11 cellular contexts compared by ENCODE assay signal in genomic region chr11:131888230-131888826, GRCh38.
A peak's percentile ranks its signal among the peaks of the same experiment; 100 is the strongest.
DNase-seq lines count a peak whose midpoint lies in the region; ATAC-seq and TF ChIP-seq lines count a peak whose summit lies in the region.
"Had no signal": no experiment of that assay in that cellular context is flagged by ENCODE, and none has a peak within 500 bp of the region (broad histone marks: within the 10 kb centered on the region; RNA-seq: fewer than 3 reads in every experiment).

No MANE protein-coding gene starts in this region.

- TF ChIP-seq CTCF in cardiac fibroblast (IDR thresholded peaks at IDR 0.05; ENCODE audit: low read depth, low read length): no peak
- no peak for TF ChIP-seq CTCF in lower leg skin (IDR thresholded peaks at IDR 0.05)
- TF ChIP-seq CTCF in right lobe of liver (IDR thresholded peaks at IDR 0.05): no peak

- TF ChIP-seq POLR2A in lower leg skin (IDR thresholded peaks at IDR 0.05) (no peak), right lobe of liver (IDR thresholded peaks at IDR 0.05) (no peak)

- intact Hi-C loops in lower leg skin (cut with DNase I; ENCODE audit: low total_unique reads) (no loop called here), right lobe of liver (cut with DNase I) (no loop called here)

- ATAC-seq in right lobe of liver: no peak
- ATAC-seq: T-helper 17 cell, upper lobe of right lung had no signal

- no peaks in the 10 kb centered on the region for H3K36me3 ChIP-seq in right lobe of liver
- H3K36me3 ChIP-seq: neutrophil, upper lobe of right lung had no signal

- peak; percentile 68 for DNase-seq in ACHN
- peak; percentile 94 for DNase-seq in HT1080 (ENCODE audit: low read depth)
- DNase-seq in cardiac fibroblast (ENCODE audit: low read depth in 2 of 2): peak; percentile 91 to 98
- DNase-seq in kidney tubule cell (ENCODE audit: low spot score): peak; percentile 94
- DNase-seq in activated T-cell treated with anti-CD3 and anti-CD28 coated beads, Interleukin-2, amount 50 U/mL, for 48 hours: no peak
- no peak for DNase-seq in NCI-H1092 treated with DMSO at 0.1 percent for 48 hours (lab: John Stamatoyannopoulos, UW)
- DNase-seq in lower leg skin (ENCODE audit: low spot score in 2 of 2): no peak
- DNase-seq in right lobe of liver: no peak
- DNase-seq: T-helper 17 cell, upper lobe of right lung had no signal

- H3K27me3 ChIP-seq in right lobe of liver: no peaks in the 10 kb centered on the region

- no peaks in the 10 kb centered on the region for H3K9me3 ChIP-seq in right lobe of liver
- H3K9me3 ChIP-seq: neutrophil, upper lobe of right lung had no signal

- no peak overlapping the region for H3K27ac ChIP-seq in right lobe of liver
- H3K27ac ChIP-seq: neutrophil, upper lobe of right lung had no signal

- in situ Hi-C loops in ACHN (cut with HindIII; ENCODE audit: low pct_ligation_motif_present, low pct_unique_long_range_greater_than_20kb, low sequenced_read_pairs): no loop called here

- no peaks in the 10 kb centered on the region for H3K4me1 ChIP-seq in right lobe of liver
- H3K4me1 ChIP-seq: upper lobe of right lung had no signal

- H3K4me3 ChIP-seq in cardiac fibroblast (replicated peaks in 1 of 2; ENCODE audit: low read depth in 2 of 2, low read length in 2 of 2): no peak overlapping the region
- no peak overlapping the region for H3K4me3 ChIP-seq in lower leg skin (ENCODE audit: low read depth, poor library complexity, severe bottlenecking)
- H3K4me3 ChIP-seq in right lobe of liver: no peak overlapping the region
- H3K4me3 ChIP-seq: upper lobe of right lung had no signal

- WGBS in lower leg skin, 2 donors: 70% methylated on average over 13 of the region's 13 CpGs
- 72% methylated on average over 12 of the region's 13 CpGs for WGBS in right lobe of liver (ENCODE audit: insufficient coverage, low coverage, low lambda C conversion rate, missing lambda C conversion rate)

Comparison
In these comparisons a context has a peak if more than half of its experiments do, and no peak if none do; other contexts are left out.
1. DNase-seq: peak in ACHN (single experiment), HT1080 (single experiment), cardiac fibroblast (2 of 2) and kidney tubule cell (single experiment); none in activated T-cell treated with anti-CD3 and anti-CD28 coated beads, Interleukin-2, amount 50 U/mL, for 48 hours (0 of 2), NCI-H1092 treated with DMSO at 0.1 percent for 48 hours (single experiment), lower leg skin (0 of 2) and right lobe of liver (0 of 3).